ENCODE assay signal across 1 cellular context in genomic region chr1:50415235-50416149, GRCh38.
TF ChIP-seq lines count a peak whose summit lies in the region.

No MANE protein-coding gene starts in this region.

TF ChIP-seq in GM23338, 12 proteins besides CTCF, POLR2A, EP300 and RAD21 (continued from another document):
- no peak for TF ChIP-seq ZNF462 (CRISPR knock-in tag; IDR thresholded peaks at IDR 0.05)
- no peak for TF ChIP-seq NANOG (IDR thresholded peaks at IDR 0.05; ENCODE audit: borderline replicate concordance)
- TF ChIP-seq EZH2 (IDR thresholded peaks at IDR 0.05; ENCODE audit: low read depth, unreplicated experiment): peak; percentile 91
- no peak for TF ChIP-seq JUNB (IDR thresholded peaks at IDR 0.05; ENCODE audit: unreplicated experiment)
